ENCODE assay signal across 11 cellular contexts in genomic region chr2:240618776-240619175, GRCh38.
"Had no signal": no experiment of that assay in that cellular context is flagged by ENCODE, and none has a peak within 500 bp of the region (broad histone marks: within the 10 kb centered on the region; RNA-seq: fewer than 3 reads in every experiment).

No MANE protein-coding gene starts in this region.

- H3K9me3 ChIP-seq: ovary, SK-N-SH had no signal

- H3K36me3 ChIP-seq: ovary, WERI-Rb-1 had no signal

- DNase-seq: activated CD8-positive, alpha-beta memory T cell treated with anti-CD3 and anti-CD28 coated beads, Interleukin-2, amount 50 U/mL, for 48 hours; activated gamma-delta T cell; activated T-cell treated with anti-CD3 and anti-CD28 coated beads, Interleukin-2, amount 50 U/mL, for 72 hours; caudate nucleus; islet precursor cell; mesenchymal stem cell; SK-N-SH had no signal

- H3K9ac ChIP-seq: SK-N-SH had no signal

- H3K27ac ChIP-seq: ovary, WERI-Rb-1 had no signal

- H3K27me3 ChIP-seq: ovary had no signal

- H3K4me2 ChIP-seq: SK-N-SH had no signal

- H3K4me3 Mint-ChIP-seq: activated CD4-positive, alpha-beta memory T cell treated with anti-CD3 and anti-CD28 coated beads for 36 hours had no signal

- H3K4me3 ChIP-seq: ovary had no signal

- H3K27me3 Mint-ChIP-seq: activated CD4-positive, alpha-beta memory T cell treated with anti-CD3 and anti-CD28 coated beads for 36 hours; T-cell had no signal

- H3K27ac Mint-ChIP-seq: activated CD4-positive, alpha-beta memory T cell treated with anti-CD3 and anti-CD28 coated beads for 36 hours; activated T-cell treated with anti-CD3 and anti-CD28 coated beads, Interleukin-2, amount 50 U/mL, for 72 hours; T-cell had no signal
